Comparison of ENCODE assay signal across 9 cellular contexts in genomic region chr12:1907652-1908611, GRCh38. TPM values are rescaled to one million over a fixed set of nuclear protein-coding genes. Genes with fewer than 3 reads are reported as not detected.
DNase-seq lines count a peak whose midpoint lies in the region; ATAC-seq, FAIRE-seq and TF ChIP-seq lines count a peak whose summit lies in the region.
"Had no signal": no experiment of that assay in that cellular context is flagged by ENCODE, and none has a peak within 500 bp of the region (broad histone marks: within the 10 kb centered on the region; RNA-seq: fewer than 3 reads in every experiment).

No MANE protein-coding gene starts in this region.

- no peak overlapping the region for H3K4me3 ChIP-seq in endothelial cell of umbilical vein (replicated peaks in 1 of 3; ENCODE audit: insufficient read depth in 1 of 3, low read depth in 1 of 3, low read length in 3 of 3)
- H3K4me3 ChIP-seq: gastrocnemius medialis had no signal

- H3K4me3 Mint-ChIP-seq in Calu3 (ENCODE audit: low read depth, unreplicated experiment) (peak overlapping the region; percentile 69), glutamatergic neuron (ENCODE audit: unreplicated experiment) (no peak overlapping the region)

- H3K9me1 ChIP-seq in endothelial cell of umbilical vein (replicated peaks; ENCODE audit: control insufficient read depth, extremely low read depth, insufficient read depth, low read length): no peaks in the 10 kb centered on the region

- TF ChIP-seq CTCF in Calu3 (IDR thresholded peaks at IDR 0.05; ENCODE audit: unreplicated experiment) (no peak), VCaP (conservative IDR thresholded peaks at IDR 0.05) (no peak), endothelial cell of umbilical vein (IDR thresholded peaks at IDR 0.05; ENCODE audit: extremely low read depth in 1 of 2, insufficient read depth in 1 of 2, low read depth in 1 of 2, low read length in 2 of 2) (no peak), glutamatergic neuron (IDR thresholded peaks at IDR 0.05; ENCODE audit: partially characterized antibody, unreplicated experiment) (no peak)

- no peaks in the 10 kb centered on the region for H3K9me3 ChIP-seq in endothelial cell of umbilical vein (replicated peaks; ENCODE audit: control insufficient read depth, insufficient read depth, low read length)

- dilution Hi-C loops in endothelial cell of umbilical vein (cut with MboI; ENCODE audit: extremely low pct_ligation_motif_present, low sequenced_read_pairs): no loop called here

- FAIRE-seq in endothelial cell of umbilical vein (lab: Jason Lieb, UNC): no peak

- H3K36me3 ChIP-seq in endothelial cell of umbilical vein (ENCODE audit: control insufficient read depth in 2 of 2, extremely low read depth in 1 of 2, insufficient read depth in 2 of 2, low read length in 2 of 2): no peaks in the 10 kb centered on the region
- H3K36me3 ChIP-seq: gastrocnemius medialis had no signal

- POLR2A ChIA-PET in endothelial cell of umbilical vein (lab: Charles Lee): no interaction called here

- BruUV-seq in Calu3 (replicated peaks; lab: Mats Ljungman, UMichigan): no TSS peak
- no TSS peak for BruUV-seq in endothelial cell of umbilical vein (replicated peaks; lab: Mats Ljungman, UMichigan)

- H3K4me2 ChIP-seq in endothelial cell of umbilical vein (ENCODE audit: insufficient read depth, low read length): no peak overlapping the region

- H3K9me3 Mint-ChIP-seq in Calu3 (ENCODE audit: low read depth, unreplicated experiment) (no peaks in the 10 kb centered on the region), glutamatergic neuron (ENCODE audit: unreplicated experiment) (peaks cover 4% of the 10 kb centered on the region)

- ATAC-seq in HG03045 (IDR thresholded peaks at IDR 0.05; ENCODE audit: unreplicated experiment): no peak
- ATAC-seq: gastrocnemius medialis had no signal

- no peak overlapping the region for H3K27ac Mint-ChIP-seq in Calu3 (ENCODE audit: unreplicated experiment)
- H3K27ac Mint-ChIP-seq in glutamatergic neuron (ENCODE audit: unreplicated experiment): no peak overlapping the region

- H3K27me3 Mint-ChIP-seq in Calu3 (ENCODE audit: unreplicated experiment) (peaks cover 46% of the 10 kb centered on the region), glutamatergic neuron (ENCODE audit: unreplicated experiment) (peaks cover 2% of the 10 kb centered on the region)

- H3K4me1 ChIP-seq in endothelial cell of umbilical vein (ENCODE audit: control insufficient read depth, extremely low read depth, insufficient read depth, low read length): no peaks in the 10 kb centered on the region

- no peaks in the 10 kb centered on the region for H3K27me3 ChIP-seq in endothelial cell of umbilical vein (ENCODE audit: control insufficient read depth in 2 of 2, insufficient read depth in 2 of 2, low read length in 2 of 2)
- H3K27me3 ChIP-seq: gastrocnemius medialis had no signal

- no peak overlapping the region for H2AFZ ChIP-seq in endothelial cell of umbilical vein (ENCODE audit: low read depth, low read length)

- DNase-seq in Calu3 (peak; percentile 86), endothelial cell of umbilical vein (ENCODE audit: low read depth, low spot score) (peak; percentile 6), posterior vena cava (ENCODE audit: low spot score) (peak; percentile 79), glutamatergic neuron (no peak), activated gamma-delta T cell (lab: John Stamatoyannopoulos, UW) (no peak), NCI-H1105 treated with DMSO at 0.1 percent for 48 hours (lab: John Stamatoyannopoulos, UW) (no peak)

- H4K20me1 ChIP-seq in endothelial cell of umbilical vein (replicated peaks; ENCODE audit: control insufficient read depth, extremely low read depth, insufficient read depth, low read length): no peaks in the 10 kb centered on the region

- H3K36me3 Mint-ChIP-seq in Calu3 (ENCODE audit: insufficient read depth, unreplicated experiment): no peaks in the 10 kb centered on the region
- H3K36me3 Mint-ChIP-seq in glutamatergic neuron (ENCODE audit: unreplicated experiment): peaks cover 24% of the 10 kb centered on the region

- peak overlapping the region; percentile 53 for H3K27ac ChIP-seq in VCaP
- H3K27ac ChIP-seq in endothelial cell of umbilical vein (ENCODE audit: insufficient read depth, low read depth, low read length): no peak overlapping the region

- no peak for TF ChIP-seq POLR2A in endothelial cell of umbilical vein (IDR thresholded peaks at IDR 0.05; ENCODE audit: low read depth, low read length)

- H3K79me2 ChIP-seq in endothelial cell of umbilical vein (ENCODE audit: control insufficient read depth, insufficient read depth, low read length): no peaks in the 10 kb centered on the region

- CTCF ChIA-PET in Calu3 (lab: Charles Lee): no interaction called here
- CTCF ChIA-PET in endothelial cell of umbilical vein (lab: Charles Lee): no interaction called here

- H3K4me1 Mint-ChIP-seq in Calu3 (ENCODE audit: low read depth, unreplicated experiment): no peaks in the 10 kb centered on the region
- no peaks in the 10 kb centered on the region for H3K4me1 Mint-ChIP-seq in glutamatergic neuron (ENCODE audit: low read depth, unreplicated experiment)

- intact Hi-C loops in Calu3 (cut with micrococcal nuclease; ENCODE audit: unreplicated experiment): no loop called here
- intact Hi-C loops in endothelial cell of umbilical vein (cut with micrococcal nuclease): no loop called here
- intact Hi-C loops in posterior vena cava (cut with DNase I): no loop called here

- H3K9ac ChIP-seq in endothelial cell of umbilical vein (replicated peaks; ENCODE audit: extremely low read depth, insufficient read depth, low read length): no peak overlapping the region

TF ChIP-seq in endothelial cell of umbilical vein, 7 proteins besides CTCF, POLR2A, EP300 and RAD21:
- TF ChIP-seq GATA2 (IDR thresholded peaks at IDR 0.05; ENCODE audit: insufficient read depth, insufficient read length, low read depth, low read length) (no peak), JUN (IDR thresholded peaks at IDR 0.05; ENCODE audit: borderline replicate concordance, insufficient read depth, insufficient read length, low read depth) (no peak), EZH2 (IDR thresholded peaks at IDR 0.05; ENCODE audit: borderline replicate concordance, low read depth, low read length, severe bottlenecking) (no peak), FOS (IDR thresholded peaks at IDR 0.05; ENCODE audit: borderline replicate concordance, insufficient read depth, low read length) (no peak), MYC (IDR thresholded peaks at IDR 0.05; ENCODE audit: low read depth, low read length) (no peak)
- TF ChIP-seq, protein P1, sequence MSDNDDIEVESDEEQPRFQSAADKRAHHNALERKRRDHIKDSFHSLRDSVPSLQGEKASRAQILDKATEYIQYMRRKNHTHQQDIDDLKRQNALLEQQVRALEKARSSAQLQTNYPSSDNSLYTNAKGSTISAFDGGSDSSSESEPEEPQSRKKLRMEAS (IDR thresholded peaks at IDR 0.05; ENCODE audit: insufficient read depth, insufficient read length): no peak

RNA-seq across cellular contexts. Expression of gene CACNA2D4, which starts 10.5 kb away (rescaled TPM):
- total RNA-seq in Calu3 (2022) (0.80 and 0.86 TPM in 2 replicates), endothelial cell of umbilical vein (0.51 and 0.73 TPM in 2 replicates), posterior vena cava (1 to 10 TPM; 5.9 to 7.3 TPM), glutamatergic neuron (ENCODE audit: unreplicated experiment) (not detected)
- 0.58 and 0.67 TPM in 2 replicates for polyA plus RNA-seq in endothelial cell of umbilical vein
- polyA plus RNA-seq in endothelial cell of umbilical vein (2011; cell fraction: cytosol; rRNA removed): 0.37 and 0.54 TPM in 2 replicates
- 1.4 and 2.2 TPM in 2 replicates for polyA plus RNA-seq in endothelial cell of umbilical vein (2011; cell fraction: nucleus; rRNA removed)
- polyA plus RNA-seq in endothelial cell of umbilical vein (2012): 1.4 and 1.8 TPM in 2 replicates
- polyA minus RNA-seq in endothelial cell of umbilical vein: 0.39 and 0.64 TPM in 2 replicates
- not detected for polyA minus RNA-seq in endothelial cell of umbilical vein (2011; cell fraction: cytosol; rRNA and poly(A)+ RNA removed)
- polyA minus RNA-seq in endothelial cell of umbilical vein (2011; cell fraction: nucleus; rRNA and poly(A)+ RNA removed): 0.19 TPM in 1 of 2 replicates, not detected in the other

Comparison
In these comparisons a context has a peak if more than half of its experiments do, and no peak if none do; other contexts are left out.
1. DNase-seq: peak in Calu3 (single experiment), endothelial cell of umbilical vein (single experiment) and posterior vena cava (single experiment); none in glutamatergic neuron (single experiment), activated gamma-delta T cell (single experiment) and NCI-H1105 treated with DMSO at 0.1 percent for 48 hours (single experiment).